ENCODE assay signal across 8 cellular contexts in the genomic region with DNA sequence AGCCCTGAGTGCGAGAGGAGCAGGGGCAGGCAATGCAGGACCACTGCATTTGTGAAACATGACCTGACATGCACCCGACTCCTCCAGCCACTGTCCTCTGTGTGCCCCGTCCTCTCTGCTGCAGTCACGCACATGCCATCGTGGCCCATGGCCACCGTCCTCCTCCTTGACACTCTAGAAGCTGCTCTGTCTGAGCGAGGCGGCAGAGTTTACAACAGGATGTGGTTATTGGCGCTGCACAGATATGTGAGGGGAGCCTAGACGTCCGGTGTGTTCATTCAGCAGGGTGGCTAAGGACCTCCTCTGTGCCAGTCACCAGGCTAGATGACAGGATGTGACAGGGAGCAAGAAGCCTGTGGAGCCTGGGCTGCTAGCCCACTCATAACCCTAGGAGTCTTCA.
DNase-seq lines count a peak whose midpoint lies in the region; ATAC-seq and TF ChIP-seq lines count a peak whose summit lies in the region.

No MANE protein-coding gene starts in this region.

- ATAC-seq in GM18870 (IDR thresholded peaks at IDR 0.05; ENCODE audit: unreplicated experiment) = peak; percentile 97
- ATAC-seq in HG02943 (IDR thresholded peaks at IDR 0.05; ENCODE audit: low read depth, unreplicated experiment) = peak; percentile 99
- ATAC-seq in activated naive CD4-positive, alpha-beta T cell treated with anti-CD3 and anti-CD28 coated beads, Interleukin-2, amount 50 U/mL, for 72 hours = peak; percentile 99

- peaks cover 10 to 26% of the 10 kb centered on the region in 2 donors for H3K9me3 Mint-ChIP-seq in activated naive CD4-positive, alpha-beta T cell treated with anti-CD3 and anti-CD28 coated beads, Interleukin-2, amount 50 U/mL, for 72 hours

- no peak for TF ChIP-seq POLR2A in sigmoid colon (IDR thresholded peaks at IDR 0.05)

- in situ Hi-C loops in G401 (cut with HindIII; ENCODE audit: low sequenced_read_pairs) = no loop called here

- no peaks in the 10 kb centered on the region for H3K9me3 ChIP-seq in sigmoid colon

- no peak overlapping the region for H3K4me3 ChIP-seq in sigmoid colon

- H3K36me3 ChIP-seq in sigmoid colon = no peaks in the 10 kb centered on the region

- WGBS in sigmoid colon, 2 donors = 46 to 73% methylated on average over 11 of the region's 11 CpGs

- DNase-seq in SW480 (ENCODE audit: low spot score) (peak; percentile 80), sigmoid colon (peak; percentile 62), cortex of kidney (lab: John Stamatoyannopoulos, UW) (no peak), NCI-H146 treated with DMSO at 0.1 percent for 48 hours (lab: John Stamatoyannopoulos, UW; ENCODE audit: unreplicated experiment) (no peak), G401 (ENCODE audit: low spot score) (no peak)
- DNase-seq in activated naive CD4-positive, alpha-beta T cell treated with anti-CD3 and anti-CD28 coated beads, Interleukin-2, amount 50 U/mL, for 72 hours (ENCODE audit: low spot score in 2 of 2) = peak; percentile 72 to 88

- peaks cover 0 to 17% (median 10%) of the 10 kb centered on the region in 4 donors for H3K4me1 ChIP-seq in sigmoid colon

- TF ChIP-seq CTCF in sigmoid colon (IDR thresholded peaks at IDR 0.05) = no peak

- peaks cover 24 to 42% of the 10 kb centered on the region in 2 donors for H3K36me3 Mint-ChIP-seq in activated naive CD4-positive, alpha-beta T cell treated with anti-CD3 and anti-CD28 coated beads, Interleukin-2, amount 50 U/mL, for 72 hours

- no peak for TF ChIP-seq EP300 in sigmoid colon (IDR thresholded peaks at IDR 0.05)

- H3K27me3 ChIP-seq in sigmoid colon = no peaks in the 10 kb centered on the region

- H3K27ac Mint-ChIP-seq in activated naive CD4-positive, alpha-beta T cell treated with anti-CD3 and anti-CD28 coated beads, Interleukin-2, amount 50 U/mL, for 72 hours = peak overlapping the region; percentile 90 to 94

- H3K27ac ChIP-seq in sigmoid colon = no peak overlapping the region

- intact Hi-C loops in sigmoid colon (cut with DNase I) = no loop called here

Comparison
In these comparisons a context has a peak if more than half of its experiments do, and no peak if none do; other contexts are left out.
1. DNase-seq: peak in SW480 (single experiment), activated naive CD4-positive, alpha-beta T cell treated with anti-CD3 and anti-CD28 coated beads, Interleukin-2, amount 50 U/mL, for 72 hours (2 of 2) and sigmoid colon (single experiment); none in cortex of kidney (single experiment), NCI-H146 treated with DMSO at 0.1 percent for 48 hours (single experiment) and G401 (single experiment).
2. Peak in every context shown above with its lines, with median percentiles within 50 percentile points of each other: ATAC-seq.